ENCODE assay signal across 8 cellular contexts in the genomic region with DNA sequence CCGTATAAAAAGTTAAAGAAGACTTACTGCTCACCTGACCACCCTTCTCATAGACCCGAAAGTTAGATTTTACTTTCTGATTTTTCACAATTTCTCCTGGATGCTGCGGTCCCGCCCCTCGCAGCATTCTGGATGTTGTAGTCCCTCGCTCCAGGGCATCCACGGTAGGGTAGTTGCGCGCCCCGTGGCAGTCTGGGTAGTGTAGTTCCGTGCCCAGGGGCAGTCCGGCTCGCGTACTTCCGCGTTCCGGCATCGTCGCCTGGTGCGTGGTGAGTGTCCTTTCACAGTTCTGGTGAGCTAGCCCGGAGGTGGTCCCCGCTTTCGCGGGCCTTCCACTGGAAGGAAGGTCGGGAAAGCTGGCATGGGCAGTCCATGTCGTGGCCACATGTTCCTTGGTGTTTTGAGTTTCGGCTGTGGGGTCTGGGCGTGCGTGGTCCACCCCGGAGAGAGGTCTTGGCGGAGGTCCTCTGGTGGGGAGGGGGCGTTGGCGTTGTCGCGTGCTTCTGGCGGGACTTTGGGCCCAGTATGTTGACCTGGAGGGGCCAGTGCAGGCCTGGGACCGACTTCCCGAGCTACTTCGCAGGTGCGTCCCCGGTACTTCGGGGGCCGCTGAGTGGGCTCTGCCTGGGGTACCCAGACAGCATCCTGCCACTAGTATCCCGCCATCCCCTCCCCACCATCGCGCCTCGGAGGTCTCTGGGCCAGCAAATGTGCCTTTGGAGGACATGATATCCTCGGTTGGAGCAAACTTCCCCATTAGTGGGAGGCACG.
A peak's percentile ranks its signal among the peaks of the same experiment; 100 is the strongest.
DNase-seq lines count a peak whose midpoint lies in the region; ATAC-seq and TF ChIP-seq lines count a peak whose summit lies in the region.

Gene ZNF169, plus strand, starts transcription at position 222 of the 771 bp plus-strand sequence. CDS start 19,515 bp downstream, outside the sequence.

- DNase-seq in AML-193 (lab: John Stamatoyannopoulos, UW) (peak; percentile 83 to 85), NCI-H510A (lab: John Stamatoyannopoulos, UW) (peak; percentile 76), coronary artery (ENCODE audit: low spot score) (peak; percentile 93), left kidney (ENCODE audit: low read depth, low spot score) (peak; percentile 97)
- DNase-seq in activated CD4-positive, alpha-beta T cell treated with anti-CD3 and anti-CD28 coated beads for 4 hours = peak; percentile 85 to 89
- DNase-seq in stimulated activated CD4-positive, alpha-beta T cell treated with anti-CD3 and anti-CD28 coated beads, Interleukin-1b, Interleukin-23, amount 100 ng/mL, for 48 hours = peak; percentile 92

- peak; percentile 100 for ATAC-seq in GM19035 (IDR thresholded peaks at IDR 0.05; ENCODE audit: unreplicated experiment)
- ATAC-seq in HG03342 (IDR thresholded peaks at IDR 0.05; ENCODE audit: unreplicated experiment) = peak; percentile 100

- H3K4me3 ChIP-seq in coronary artery = peak within 1 kb of the TSS; percentile 84

- TF ChIP-seq CTCF in coronary artery (IDR thresholded peaks at IDR 0.05) = no peak

- peak within 1 kb of the TSS; percentile 74 to 77 for H3K27ac ChIP-seq in coronary artery

Comparison
In these comparisons a context has a peak if more than half of its experiments do, and no peak if none do; other contexts are left out.
1. Peak in every context shown above with its lines: DNase-seq, ATAC-seq, H3K4me3 ChIP-seq and H3K27ac ChIP-seq.